ENCODE assay signal across 9 cellular contexts in the genomic region with DNA sequence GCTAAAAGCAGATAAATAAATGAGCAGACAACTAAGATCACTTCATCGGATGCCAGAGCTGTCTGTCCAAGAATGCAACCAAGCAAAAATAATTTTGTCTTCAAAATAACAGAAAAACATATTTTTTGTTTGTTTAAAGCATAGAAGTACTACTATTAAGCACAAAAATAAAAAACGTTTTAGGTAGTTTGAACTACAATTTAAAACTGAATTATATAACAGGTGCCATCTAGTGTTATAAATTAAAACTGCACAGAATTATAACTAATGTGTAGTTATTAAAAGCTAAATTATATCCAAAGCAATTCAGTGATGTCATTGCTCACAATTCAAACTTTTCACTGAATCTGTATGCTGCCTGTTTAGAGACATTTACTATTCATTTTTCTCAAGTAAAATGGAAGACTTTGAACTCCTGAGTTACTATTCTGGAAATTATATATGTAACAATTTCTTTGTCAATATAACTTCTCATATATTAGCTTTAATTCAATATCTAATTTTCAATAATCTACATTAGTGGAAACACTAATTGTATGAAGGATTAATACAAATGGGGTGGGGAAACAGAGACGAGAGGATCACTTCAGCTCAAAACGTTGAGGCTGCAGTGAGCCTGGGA. TPM values are rescaled to one million over a fixed set of nuclear protein-coding genes. Genes with fewer than 3 reads are reported as not detected.
A peak's percentile ranks its signal among the peaks of the same experiment; 100 is the strongest.
DNase-seq lines count a peak whose midpoint lies in the region; ATAC-seq and TF ChIP-seq lines count a peak whose summit lies in the region.
"Had no signal": no experiment of that assay in that cellular context is flagged by ENCODE, and none has a peak within 500 bp of the region (broad histone marks: within the 10 kb centered on the region; RNA-seq: fewer than 3 reads in every experiment).

No MANE protein-coding gene starts in this region.

- intact Hi-C loops in ovary (cut with DNase I), result loop anchor here in 2 of 4 donors (2.0 to 5.0 kb wide), 2 partner anchors 220 to 224 kb away; no protein-coding TSS in a partner anchor

- no peak for TF ChIP-seq POLR2A in ovary (IDR thresholded peaks at IDR 0.05)

- no peak overlapping the region for H4K8ac ChIP-seq in mesendoderm (ENCODE audit: low read depth, low read length)

- TF ChIP-seq EP300 in ovary (IDR thresholded peaks at IDR 0.05), result no peak

- no peak overlapping the region for H3K4me2 ChIP-seq in mesendoderm (ENCODE audit: low read length)

- H3K27me3 ChIP-seq in GM06990 (replicated peaks; ENCODE audit: control insufficient read depth, insufficient read depth, low read length), result no peaks in the 10 kb centered on the region
- no peaks in the 10 kb centered on the region for H3K27me3 ChIP-seq in ovary
- H3K27me3 ChIP-seq in mesendoderm (ENCODE audit: insufficient read depth, low read length, poor library complexity), result no peaks in the 10 kb centered on the region

- no peak overlapping the region for H3K18ac ChIP-seq in mesendoderm (ENCODE audit: low read length)

- H2BK120ac ChIP-seq in mesendoderm (ENCODE audit: low read depth, low read length), result no peak overlapping the region

- H3K27ac ChIP-seq in ovary (no peak overlapping the region), mesendoderm (ENCODE audit: low read depth, low read length) (no peak overlapping the region)

- H3K79me2 ChIP-seq in mesendoderm (ENCODE audit: control insufficient read depth, insufficient read depth, low read length), result no peaks in the 10 kb centered on the region

- no peaks in the 10 kb centered on the region for H3K4me1 ChIP-seq in ovary (ENCODE audit: insufficient read depth)
- H3K4me1 ChIP-seq in mesendoderm (ENCODE audit: control insufficient read depth, low read depth, low read length), result no peaks in the 10 kb centered on the region

- H3K23ac ChIP-seq in mesendoderm (ENCODE audit: low read length), result no peak overlapping the region

- TF ChIP-seq CTCF in GM06990 (IDR thresholded peaks at IDR 0.05; ENCODE audit: insufficient read depth, low read length, poor library complexity, severe bottlenecking) (peak; percentile 30), ovary (IDR thresholded peaks at IDR 0.05) (peak in 2 of 3 donors; percentile 25 to 33)

- DNase-seq in GM06990 (ENCODE audit: extremely low read depth, insufficient read length), result no peak
- peak; percentile 14 for DNase-seq in NCI-H69 (lab: John Stamatoyannopoulos, UW)
- DNase-seq in dermis blood vessel endothelial cell, result peak; percentile 50
- DNase-seq in ovary, result no peak
- no peak for DNase-seq in mesendoderm

- H3K9me3 ChIP-seq in ovary, result no peaks in the 10 kb centered on the region

- H3K79me1 ChIP-seq in mesendoderm (ENCODE audit: low read length), result no peaks in the 10 kb centered on the region

- H3K36me3 ChIP-seq in GM06990 (ENCODE audit: control insufficient read depth, insufficient read depth, low read length) (peaks cover 8% of the 10 kb centered on the region), ovary (no peaks in the 10 kb centered on the region), mesendoderm (ENCODE audit: control insufficient read depth, insufficient read depth, low read length) (no peaks in the 10 kb centered on the region)

- ATAC-seq in GM18907 (IDR thresholded peaks at IDR 0.05; ENCODE audit: unreplicated experiment) (no peak), HG03280 (IDR thresholded peaks at IDR 0.05; ENCODE audit: unreplicated experiment) (no peak), GM21447 (IDR thresholded peaks at IDR 0.05; ENCODE audit: unreplicated experiment) (no peak)

- H2BK5ac ChIP-seq in mesendoderm (ENCODE audit: low read length), result no peak overlapping the region

- H3K4ac ChIP-seq in mesendoderm (ENCODE audit: low read depth, low read length), result no peak overlapping the region

- H2AK5ac ChIP-seq in mesendoderm (ENCODE audit: low read length), result no peak overlapping the region

- no peak overlapping the region for H3K9ac ChIP-seq in mesendoderm (ENCODE audit: low read length)

- H4K5ac ChIP-seq in mesendoderm (ENCODE audit: low read length), result no peak overlapping the region

- no peak overlapping the region for H2BK15ac ChIP-seq in mesendoderm (replicated peaks; ENCODE audit: low read depth)

- no peak overlapping the region for H3K56ac ChIP-seq in mesendoderm (ENCODE audit: low read length)

- H3K4me3 ChIP-seq in GM06990 (replicated peaks; ENCODE audit: low read depth, low read length) (no peak overlapping the region), ovary (no peak overlapping the region), mesendoderm (ENCODE audit: low read length) (no peak overlapping the region)

- WGBS in ovary, 3 donors, result 45 to 50% (median 49%) methylated on average over 4 of the region's 4 CpGs
- WGBS in mesendoderm (ENCODE audit: extremely low coverage, insufficient coverage, low lambda C conversion rate), result no CpG with 5 or more reads among the region's 4 CpGs

RNA-seq across cellular contexts. Expression of gene LINS1, which starts 29.5 kb away (rescaled TPM):
- 12.3 and 12.7 TPM in 2 replicates for total RNA-seq in dermis blood vessel endothelial cell
- 10 to 100 TPM; 16.4 to 35.9 (median 20.7) TPM for total RNA-seq in ovary
- polyA plus RNA-seq in ovary, result 10 to 100 TPM in 1 of 2 donors, 1 to 10 TPM in 1; 9.9 to 11.2 TPM
- polyA plus RNA-seq in mesendoderm (2013, experiment 1 of 2), result 4.5 TPM
- polyA plus RNA-seq in mesendoderm (2013, experiment 2 of 2), result 4.4 TPM

RNA-seq across cellular contexts. Expression of gene ASB7, which starts 29.9 kb away (rescaled TPM):
- total RNA-seq in dermis blood vessel endothelial cell (23.3 and 23.7 TPM in 2 replicates), ovary (10 to 100 TPM in 5 of 7 donors, 1 to 10 TPM in 2; 6.7 to 13.1 (median 11.2) TPM)
- 1 to 10 TPM; 5.1 to 7.8 TPM for polyA plus RNA-seq in ovary
- polyA plus RNA-seq in mesendoderm (2013, experiment 1 of 2), result 4.5 TPM
- polyA plus RNA-seq in mesendoderm (2013, experiment 2 of 2), result 4.8 TPM

RNA-seq across cellular contexts. Expression of gene CERS3, which starts 43.7 kb away (rescaled TPM):
- total RNA-seq in dermis blood vessel endothelial cell, result not detected in 2 replicates
- total RNA-seq in ovary, result under 1 TPM in 4 of 7 donors, not detected in 3; 0.11 to 0.48 (median 0.18) TPM
- polyA plus RNA-seq in ovary, result under 1 TPM in 1 of 2 donors, not detected in 1; 0.02 TPM
- polyA plus RNA-seq in mesendoderm (2013, experiment 1 of 2), result 0.56 TPM
- 0.18 TPM for polyA plus RNA-seq in mesendoderm (2013, experiment 2 of 2)
- total RNA-seq: M059J had no signal

Comparison
In these comparisons a context has a peak if more than half of its experiments do, and no peak if none do; other contexts are left out.
1. DNase-seq: peak in NCI-H69 (single experiment) and dermis blood vessel endothelial cell (single experiment); none in GM06990 (single experiment), ovary (0 of 5) and mesendoderm (single experiment).